Comparison of ENCODE assay signal across 8 cellular contexts in the genomic region with DNA sequence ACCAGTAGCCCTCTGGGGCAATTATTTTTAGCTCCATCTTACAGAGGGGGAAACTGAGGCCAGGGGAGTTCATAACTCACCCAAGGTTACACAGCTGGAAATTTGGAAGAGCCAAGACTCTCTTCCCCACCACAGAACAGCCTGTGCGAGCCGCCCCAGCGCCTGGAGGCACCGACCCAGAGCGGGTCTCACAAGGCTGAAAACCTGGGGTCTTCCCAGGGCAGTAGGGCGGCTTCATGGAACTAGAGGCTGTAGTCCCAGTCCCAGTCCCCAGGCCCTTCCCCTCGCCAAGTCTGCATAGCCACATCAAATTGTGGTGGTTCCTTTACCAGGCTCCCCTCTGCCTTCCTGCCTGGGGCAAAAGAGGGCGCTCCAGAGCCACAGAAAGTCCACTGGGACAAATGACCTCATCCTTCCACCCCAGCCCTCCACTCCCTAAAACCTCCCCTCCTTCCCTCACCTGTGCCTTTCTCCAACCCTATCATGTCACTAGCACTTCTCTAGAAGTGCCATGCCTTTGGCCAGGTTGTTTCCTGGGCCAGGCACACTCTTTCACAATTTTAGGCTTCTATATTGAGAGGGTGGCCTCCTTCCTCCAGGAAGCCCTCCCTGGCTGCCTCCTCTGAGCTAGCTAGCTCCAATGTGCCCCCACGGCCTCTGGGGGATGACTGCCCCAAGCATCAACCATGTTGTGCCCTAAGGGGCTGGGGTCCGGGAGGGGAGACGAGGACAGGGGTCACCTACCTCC. TPM values are rescaled to one million over a fixed set of nuclear protein-coding genes. Genes with fewer than 3 reads are reported as not detected.
DNase-seq lines count a peak whose midpoint lies in the region; ATAC-seq and TF ChIP-seq lines count a peak whose summit lies in the region.

No MANE protein-coding gene starts in this region.

- TF ChIP-seq CTCF in adrenal gland (IDR thresholded peaks at IDR 0.05) = peak; percentile 59 to 92 (median 80)

- no peak for TF ChIP-seq POLR2A in adrenal gland (IDR thresholded peaks at IDR 0.05)

- H3K36me3 ChIP-seq in adrenal gland (replicated peaks in 1 of 2) = no peaks in the 10 kb centered on the region

- whole genome bisulfite sequencing in adrenal gland, 4 donors = 0 to 46% (median 43%) methylated on average over 1 to 11 of the region's 11 CpGs
- WGBS in right cardiac atrium = 48% methylated on average over 11 of the region's 11 CpGs

- H3K9me3 ChIP-seq in adrenal gland (replicated peaks in 1 of 3) = no peaks in the 10 kb centered on the region
- no peaks in the 10 kb centered on the region for H3K9me3 ChIP-seq in right cardiac atrium (ENCODE audit: control insufficient read depth, low read length)

- H3K4me1 ChIP-seq in adrenal gland (replicated peaks in 1 of 2) = peaks cover 36 to 54% of the 10 kb centered on the region in 2 donors
- peaks cover 7% of the 10 kb centered on the region for H3K4me1 ChIP-seq in right cardiac atrium (ENCODE audit: control insufficient read depth, insufficient read depth, low read length)

- peak; percentile 37 to 58 for ATAC-seq in right cardiac atrium
- no peak for ATAC-seq in GM21526 (IDR thresholded peaks at IDR 0.05; ENCODE audit: low FRiP score, unreplicated experiment)

- H3K4me3 ChIP-seq in adrenal gland (peak overlapping the region in 1 of 4 donors; percentile 20), right cardiac atrium (ENCODE audit: low read length) (no peak overlapping the region)

- H3K27me3 ChIP-seq in adrenal gland (no peaks in the 10 kb centered on the region), right cardiac atrium (ENCODE audit: control insufficient read depth, insufficient read depth) (no peaks in the 10 kb centered on the region)

- intact Hi-C loops in adrenal gland (cut with DNase I) (loop anchor here (2.0 to 5.0 kb wide), 2 partner anchors 47 to 48 kb away; no protein-coding TSS in a partner anchor), right cardiac atrium (cut with DNase I) (loop anchor here in 2 of 4 donors (2.0 to 10.0 kb wide), 2 partner anchors 22 to 50 kb away; no protein-coding TSS in a partner anchor)

- DNase-seq in SIG-M5 treated with dmso at 0.1 percent for 504 hours (lab: John Stamatoyannopoulos, UW; ENCODE audit: unreplicated experiment) (peak; percentile 27), SIG-M5 (lab: John Stamatoyannopoulos, UW) (no peak), RPMI7951 (ENCODE audit: low read depth) (peak; percentile 58), adrenal gland (peak; percentile 78 to 90 (median 87)), right cardiac atrium (peak; percentile 70 to 90 (median 86)), renal cortical epithelial cell (ENCODE audit: low read depth) (peak; percentile 48), cortex of kidney (lab: John Stamatoyannopoulos, UW) (no peak)

- H3K27ac ChIP-seq in adrenal gland = peak overlapping the region; percentile 92 to 97 (median 97)
- peak overlapping the region; percentile 66 for H3K27ac ChIP-seq in right cardiac atrium (ENCODE audit: low read length)

RNA-seq across cellular contexts. Expression of gene CDC42EP1, which starts 15.2 kb away (rescaled TPM):
- 18.4 and 19.7 TPM in 2 replicates for total RNA-seq in RPMI7951 (2014; rRNA removed; shearing (Covaris generic))
- total RNA-seq in adrenal gland (100 to 1,000 TPM in 5 of 8 donors, 10 to 100 TPM in 3; 74.4 to 159 (median 125) TPM), right cardiac atrium (10 to 100 TPM; 19.7 to 31.3 (median 21.7) TPM), renal cortical epithelial cell (20.8 and 42.7 TPM in 2 replicates)
- polyA plus RNA-seq in adrenal gland (10 to 100 TPM; 19.7 to 65.1 (median 39.5) TPM), right cardiac atrium (20.7 TPM)

RNA-seq across cellular contexts. Expression of gene CARD10, which starts 25.9 kb away (rescaled TPM):
- 3.5 and 3.6 TPM in 2 replicates for total RNA-seq in RPMI7951 (2014; rRNA removed; shearing (Covaris generic))
- total RNA-seq in adrenal gland (10 to 100 TPM; 14.0 to 34.2 (median 20.9) TPM), right cardiac atrium (10 to 100 TPM in 2 of 4 donors, 1 to 10 TPM in 2; 6.6 to 11.4 (median 9.6) TPM), renal cortical epithelial cell (39.9 and 46.0 TPM in 2 replicates)
- polyA plus RNA-seq in adrenal gland (10 to 100 TPM in 2 of 3 donors, 1 to 10 TPM in 1; 4.7 to 24.4 (median 17.4) TPM), right cardiac atrium (8.3 TPM)

RNA-seq across cellular contexts. Expression of gene LGALS2, which starts 34.8 kb away (rescaled TPM):
- not detected in 2 replicates for total RNA-seq in RPMI7951 (2014; rRNA removed; shearing (Covaris generic))
- total RNA-seq in adrenal gland = under 1 TPM in 1 of 8 donors, not detected in 7; 0.42 TPM
- polyA plus RNA-seq in adrenal gland = 1 to 10 TPM in 1 of 3 donors, under 1 TPM in 2; 0.42 to 1.4 (median 0.47) TPM
- total RNA-seq in right cardiac atrium = under 1 TPM in 1 of 4 donors, not detected in 3; 0.44 TPM
- not detected for polyA plus RNA-seq in right cardiac atrium
- not detected in 2 replicates for total RNA-seq in renal cortical epithelial cell

RNA-seq across cellular contexts. Expression of gene MFNG, which starts 58.9 kb away (rescaled TPM):
- total RNA-seq in RPMI7951 (2014; rRNA removed; shearing (Covaris generic)) = not detected in 2 replicates
- total RNA-seq in adrenal gland = 10 to 100 TPM; 16.2 to 27.6 (median 22.7) TPM
- 10 to 100 TPM in 1 of 3 donors, 1 to 10 TPM in 2; 4.3 to 11.5 (median 7.8) TPM for polyA plus RNA-seq in adrenal gland
- total RNA-seq in right cardiac atrium = 10 to 100 TPM in 3 of 4 donors, 1 to 10 TPM in 1; 9.0 to 14.1 (median 10.6) TPM
- 9.6 TPM for polyA plus RNA-seq in right cardiac atrium
- 1.1 and 2.6 TPM in 2 replicates for total RNA-seq in renal cortical epithelial cell

Comparison
In these comparisons a context has a peak if more than half of its experiments do, and no peak if none do; other contexts are left out.
1. DNase-seq: peak in SIG-M5 treated with dmso at 0.1 percent for 504 hours (single experiment), RPMI7951 (single experiment), adrenal gland (7 of 7), right cardiac atrium (3 of 3) and renal cortical epithelial cell (single experiment); none in SIG-M5 (single experiment) and cortex of kidney (single experiment).